In the genomic region with DNA sequence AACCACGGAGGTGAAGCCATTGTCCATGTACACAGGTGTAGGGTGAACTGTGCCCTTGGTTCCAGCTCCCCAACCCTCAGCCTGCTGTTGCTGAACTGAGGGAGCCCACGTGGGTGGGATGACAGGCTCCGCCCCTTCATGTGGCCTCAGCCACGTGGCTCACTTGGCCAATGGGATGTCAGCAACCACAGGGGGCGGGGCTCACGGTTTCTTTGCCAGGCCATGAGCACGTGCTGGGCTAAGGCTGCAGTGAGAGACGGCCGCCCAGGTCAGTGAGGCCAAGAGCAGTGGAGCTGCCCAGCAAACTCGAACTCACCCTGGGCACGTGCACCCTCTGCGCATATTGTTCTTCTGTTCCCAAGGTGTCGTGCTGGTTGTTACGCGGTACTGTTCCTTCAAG, we compare ENCODE assay signal across 17 cellular contexts.
DNase-seq lines count a peak whose midpoint lies in the region; ATAC-seq, FAIRE-seq and TF ChIP-seq lines count a peak whose summit lies in the region.
"Had no signal": no experiment of that assay in that cellular context is flagged by ENCODE, and none has a peak within 500 bp of the region (broad histone marks: within the 10 kb centered on the region; RNA-seq: fewer than 3 reads in every experiment).

No MANE protein-coding gene starts in this region.

- H3K27ac Mint-ChIP-seq in T-helper 17 cell: no peak overlapping the region
- H3K27ac Mint-ChIP-seq in effector memory CD8-positive, alpha-beta T cell: no peak overlapping the region
- H3K27ac Mint-ChIP-seq: CD4-positive, alpha-beta T cell had no signal

- H4K20me1 ChIP-seq in GM12878 (ENCODE audit: control insufficient read depth, insufficient read depth): no peaks in the 10 kb centered on the region
- H4K20me1 ChIP-seq: BLaER1 treated with 17β-estradiol and CSF1 and Interleukin-3, amounts not matched to agents 10 nM and 100 nM had no signal

- H3K14ac ChIP-seq in neuronal stem cell (ENCODE audit: low read length): peak overlapping the region; percentile 76

- TF ChIP-seq POLR2A in GM12878 (IDR thresholded peaks at IDR 0.05; ENCODE audit: low read depth, low read length): no peak

- ATAC-seq in GM12878: no peak
- no peak for ATAC-seq in T-helper 17 cell
- ATAC-seq in effector memory CD8-positive, alpha-beta T cell (replicated peaks): no peak
- ATAC-seq in HG03565 (IDR thresholded peaks at IDR 0.05; ENCODE audit: unreplicated experiment): no peak

- H3K9me3 ChIP-seq in GM12878 (replicated peaks; ENCODE audit: control insufficient read depth, insufficient read depth, low read length): no peaks in the 10 kb centered on the region; the same call in 2 of the 3 replicates
- peaks cover 0 to 4% of the 10 kb centered on the region in 2 donors for H3K9me3 ChIP-seq in neuronal stem cell (replicated peaks in 1 of 2; ENCODE audit: control insufficient read depth in 2 of 2, insufficient read depth in 1 of 2, low read depth in 1 of 2, low read length in 2 of 2)
- peaks cover 3% of the 10 kb centered on the region for H3K9me3 ChIP-seq in T-helper 17 cell (ENCODE audit: control insufficient read depth, low read length, poor library complexity, severe bottlenecking)

- no peak overlapping the region for H2BK120ac ChIP-seq in neuronal stem cell (ENCODE audit: low read depth, low read length)

- H4K91ac ChIP-seq in neuronal stem cell (ENCODE audit: low read depth, low read length, poor library complexity): no peak overlapping the region

- no peak overlapping the region for H3K4me3 ChIP-seq in GM12865 (ENCODE audit: low read depth, low read length)
- no peak overlapping the region for H3K4me3 ChIP-seq in GM12878
- peak overlapping the region in 1 of 2 donors; percentile 59 for H3K4me3 ChIP-seq in neuronal stem cell (ENCODE audit: low read length in 2 of 2)
- H3K4me3 ChIP-seq: BLaER1 treated with 17β-estradiol and CSF1 and Interleukin-3, amounts not matched to agents 10 nM and 100 nM; GM23248 had no signal

- no peak overlapping the region for H3K27ac ChIP-seq in GM12878 (ENCODE audit: control insufficient read depth, insufficient read depth)
- no peak overlapping the region for H3K27ac ChIP-seq in neuronal stem cell (replicated peaks; ENCODE audit: low read length)
- H3K27ac ChIP-seq: BLaER1 treated with 17β-estradiol and CSF1 and Interleukin-3, amounts not matched to agents 10 nM and 100 nM; GM23248 had no signal

- TF ChIP-seq RAD21 in Ishikawa (IDR thresholded peaks at IDR 0.05; ENCODE audit: low read depth) (no peak), GM12878 (IDR thresholded peaks at IDR 0.05; ENCODE audit: insufficient read depth, low read depth, low read length) (no peak)

- TF ChIP-seq CTCF in GM12865 (IDR thresholded peaks at IDR 0.05; ENCODE audit: insufficient read depth, low read depth, low read length, missing control alignments) (no peak), GM12878 (IDR thresholded peaks at IDR 0.05 in 2 of 3, conservative IDR thresholded peaks at IDR 0.05 in 1 of 3; ENCODE audit: control insufficient read depth in 2 of 3, extremely low read depth in 1 of 3, insufficient read depth in 1 of 3, low read depth in 3 of 3, low read length in 3 of 3) (no peak)

- H3K79me2 ChIP-seq in GM12878 (ENCODE audit: control insufficient read depth, insufficient read depth, low read length): no peaks in the 10 kb centered on the region

- no peak overlapping the region for H2BK5ac ChIP-seq in neuronal stem cell (ENCODE audit: low read length)

- no peak for TF ChIP-seq EP300 in Ishikawa (IDR thresholded peaks at IDR 0.05; ENCODE audit: borderline replicate concordance)
- no peak for TF ChIP-seq EP300 in GM12878 (IDR thresholded peaks at IDR 0.05; ENCODE audit: borderline replicate concordance in 1 of 2, control insufficient read depth in 1 of 2, low read depth in 2 of 2, low read length in 2 of 2)

- no peaks in the 10 kb centered on the region for H3K79me1 ChIP-seq in neuronal stem cell (ENCODE audit: low read depth, low read length)

- H3K27me3 ChIP-seq in GM12878 (replicated peaks in 1 of 2; ENCODE audit: control insufficient read depth in 2 of 2, insufficient read depth in 2 of 2, low read length in 1 of 2): no peaks in the 10 kb centered on the region
- H3K27me3 ChIP-seq in neuronal stem cell (ENCODE audit: control insufficient read depth in 3 of 3, insufficient read depth in 3 of 3, low read depth in 1 of 3, low read length in 3 of 3): peaks cover 0 to 2% (median 0%) of the 10 kb centered on the region in 3 experiments
- H3K27me3 ChIP-seq: BLaER1 treated with 17β-estradiol and CSF1 and Interleukin-3, amounts not matched to agents 10 nM and 100 nM had no signal

- SMC1A ChIA-PET in GM12878 (lab: Charles Lee; ENCODE audit: uncharacterized antibody, unreplicated experiment): no interaction called here

- no peaks in the 10 kb centered on the region for H3K27me3 Mint-ChIP-seq in T-helper 17 cell
- peaks cover 0 to 7% of the 10 kb centered on the region in 2 donors for H3K27me3 Mint-ChIP-seq in effector memory CD8-positive, alpha-beta T cell
- H3K27me3 Mint-ChIP-seq: CD4-positive, alpha-beta T cell had no signal

- no TSS peak for BruUV-seq in GM12878 (replicated peaks; lab: Mats Ljungman, UMichigan)

- RAD21 ChIA-PET in GM12878 (lab: Charles Lee; ENCODE audit: unreplicated experiment): no interaction called here

- no peak overlapping the region for H2BK12ac ChIP-seq in neuronal stem cell (ENCODE audit: low read length)

- H3K4ac ChIP-seq in neuronal stem cell (ENCODE audit: low read length): no peak overlapping the region

- no peaks in the 10 kb centered on the region for H3K36me3 Mint-ChIP-seq in T-helper 17 cell (ENCODE audit: low read depth)
- H3K36me3 Mint-ChIP-seq in effector memory CD8-positive, alpha-beta T cell (ENCODE audit: insufficient read depth): no peaks in the 10 kb centered on the region

- H3K4me1 Mint-ChIP-seq in T-helper 17 cell: no peaks in the 10 kb centered on the region
- H3K4me1 Mint-ChIP-seq in effector memory CD8-positive, alpha-beta T cell (ENCODE audit: low read depth in 2 of 2): no peaks in the 10 kb centered on the region

- H3K4me1 ChIP-seq in GM12878 (ENCODE audit: control insufficient read depth, insufficient read depth, low read length) (no peaks in the 10 kb centered on the region), neuronal stem cell (ENCODE audit: control insufficient read depth in 2 of 2, insufficient read depth in 1 of 2, low read depth in 1 of 2, low read length in 2 of 2) (peaks cover 0 to 2% of the 10 kb centered on the region in 2 donors)

- no peak for FAIRE-seq in GM12878 (lab: Jason Lieb, UNC)
- FAIRE-seq: H54 had no signal

- peak; percentile 2 for DNase-seq in GM12865 (ENCODE audit: low read depth)
- DNase-seq in GM12878 (ENCODE audit: low read depth, low spot score): no peak
- DNase-seq in neuronal stem cell (ENCODE audit: low spot score): no peak
- no peak for DNase-seq in T-helper 17 cell
- DNase-seq in effector memory CD8-positive, alpha-beta T cell: no peak
- DNase-seq in DMS 273 treated with DMSO at 0.1 percent for 48 hours (lab: John Stamatoyannopoulos, UW): no peak
- DNase-seq: AML-193; CD4-positive, alpha-beta T cell; DMS153; DMS79 treated with DMSO at 0.1 percent for 48 hours; GDM1; GM23248; KG1 had no signal

- 66% methylated on average over 15 of the region's 15 CpGs for WGBS in GM12878 (ENCODE audit: insufficient coverage, insufficient replicate concordance, low lambda C conversion rate, missing lambda C conversion rate)
- no CpG with 5 or more reads among the region's 15 CpGs for WGBS in neuronal stem cell (ENCODE audit: extremely low coverage in 2 of 2, insufficient read length in 2 of 2, insufficient replicate concordance in 1 of 2), 2 donors

- no peak overlapping the region for H2AK5ac ChIP-seq in neuronal stem cell (ENCODE audit: low read depth, low read length)

- H3K4me3 Mint-ChIP-seq in T-helper 17 cell: no peak overlapping the region
- H3K4me3 Mint-ChIP-seq in effector memory CD8-positive, alpha-beta T cell: no peak overlapping the region
- H3K4me3 Mint-ChIP-seq: CD4-positive, alpha-beta T cell had no signal

- H3K36me3 ChIP-seq in GM12878 (ENCODE audit: control insufficient read depth in 2 of 2, insufficient read depth in 2 of 2, low read length in 1 of 2): no peaks in the 10 kb centered on the region
- H3K36me3 ChIP-seq in neuronal stem cell (replicated peaks in 1 of 2; ENCODE audit: control insufficient read depth in 2 of 2, insufficient read depth in 2 of 2, low read length in 2 of 2): no peaks in the 10 kb centered on the region
- H3K36me3 ChIP-seq: BLaER1 treated with 17β-estradiol and CSF1 and Interleukin-3, amounts not matched to agents 10 nM and 100 nM had no signal

- POLR2A ChIA-PET in GM12878 (lab: Charles Lee): no interaction called here

- H2BK15ac ChIP-seq in neuronal stem cell (ENCODE audit: low read length): no peak overlapping the region

- H3K4me2 ChIP-seq in GM12878 (ENCODE audit: control insufficient read depth, insufficient read depth): no peak overlapping the region
- H3K4me2 ChIP-seq in neuronal stem cell (ENCODE audit: insufficient read depth, low read length, poor library complexity, severe bottlenecking): no peak overlapping the region
- H3K4me2 ChIP-seq: BLaER1 treated with 17β-estradiol and CSF1 and Interleukin-3, amounts not matched to agents 10 nM and 100 nM had no signal

- H3K9ac ChIP-seq in GM12878 (ENCODE audit: control insufficient read depth, insufficient read depth, low read length): no peak overlapping the region
- peak overlapping the region; percentile 24 for H3K9ac ChIP-seq in neuronal stem cell (ENCODE audit: low read depth, low read length, poor library complexity)
- H3K9ac ChIP-seq: BLaER1 treated with 17β-estradiol and CSF1 and Interleukin-3, amounts not matched to agents 10 nM and 100 nM; GM23248 had no signal

- CTCF ChIA-PET in GM12878 (lab: Yijun Ruan, JAX): no interaction called here

- H3K23ac ChIP-seq in neuronal stem cell (ENCODE audit: low read depth, low read length, poor library complexity): peak overlapping the region; percentile 34

- intact Hi-C loops in GM12878 (cut with micrococcal nuclease; ENCODE audit: unreplicated experiment): no loop called here

- H4K8ac ChIP-seq in neuronal stem cell (ENCODE audit: low read depth, low read length): no peak overlapping the region

- H3K9me3 Mint-ChIP-seq in effector memory CD8-positive, alpha-beta T cell: no peaks in the 10 kb centered on the region
- H3K9me3 Mint-ChIP-seq: CD4-positive, alpha-beta T cell had no signal

- H2AFZ ChIP-seq in GM12878 (ENCODE audit: control insufficient read depth, low read depth, low read length) (no peak overlapping the region), neuronal stem cell (ENCODE audit: low read length) (no peak overlapping the region)
- H2AFZ ChIP-seq: GM23248 had no signal

- H3K18ac ChIP-seq in neuronal stem cell (ENCODE audit: low read length): peak overlapping the region; percentile 30

- in situ Hi-C loops in GM12878 (cut with MboI): no loop called here

TF ChIP-seq in Ishikawa, 13 proteins besides CTCF, POLR2A, EP300 and RAD21 (continues in another document):
- no peak for TF ChIP-seq ZBTB7A (IDR thresholded peaks at IDR 0.05; ENCODE audit: low read depth)
